18 cellular contexts compared by ENCODE assay signal in the genomic region with DNA sequence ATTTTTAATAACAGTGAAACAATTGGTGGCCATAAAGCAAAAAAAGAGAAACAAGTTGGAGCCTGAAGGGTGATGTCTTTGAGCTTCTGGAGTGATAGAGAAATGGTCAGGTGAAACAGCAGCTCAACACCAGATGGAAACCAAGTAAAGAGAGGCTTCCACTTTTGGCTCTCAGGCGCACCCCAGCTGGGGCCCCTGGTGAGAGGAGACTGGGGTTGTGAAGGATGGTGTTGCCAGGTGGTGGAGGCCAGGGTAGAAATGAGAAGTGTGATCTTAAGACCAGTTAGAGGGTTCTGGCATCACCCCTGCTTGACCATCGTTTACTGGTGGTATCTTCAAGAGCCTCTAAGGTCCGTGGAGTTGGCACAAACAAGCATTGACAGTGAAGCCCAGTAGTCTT.
A peak's percentile ranks its signal among the peaks of the same experiment; 100 is the strongest.
DNase-seq lines count a peak whose midpoint lies in the region; ATAC-seq, FAIRE-seq and TF ChIP-seq lines count a peak whose summit lies in the region.
"Had no signal": no experiment of that assay in that cellular context is flagged by ENCODE, and none has a peak within 500 bp of the region (broad histone marks: within the 10 kb centered on the region; RNA-seq: fewer than 3 reads in every experiment).

No MANE protein-coding gene starts in this region.

- H3K9me3 Mint-ChIP-seq in nephron progenitor cell: peaks cover 4% of the 10 kb centered on the region
- H3K9me3 Mint-ChIP-seq: T-cell had no signal

- TF ChIP-seq POLR2A in GM12891 (IDR thresholded peaks at IDR 0.05; ENCODE audit: low read depth, low read length): no peak

- H3K27ac ChIP-seq in WERI-Rb-1: no peak overlapping the region
- H3K27ac ChIP-seq: SK-N-MC had no signal

- TF ChIP-seq CTCF in nephron progenitor cell (IDR thresholded peaks at IDR 0.05) (no peak), WERI-Rb-1 (IDR thresholded peaks at IDR 0.05; ENCODE audit: low read depth, low read length) (no peak)

- peaks cover 5% of the 10 kb centered on the region for H3K36me3 Mint-ChIP-seq in nephron progenitor cell (ENCODE audit: low read depth)
- H3K36me3 Mint-ChIP-seq: T-cell had no signal

- peak overlapping the region; percentile 31 for H3K27ac Mint-ChIP-seq in nephron progenitor cell
- H3K27ac Mint-ChIP-seq: T-cell had no signal

- H3K27me3 Mint-ChIP-seq in nephron progenitor cell (ENCODE audit: low read depth, poor library complexity): peaks cover 20% of the 10 kb centered on the region

- H3K27me3 ChIP-seq in WERI-Rb-1 (ENCODE audit: insufficient read depth, low read depth, severe bottlenecking): no peaks in the 10 kb centered on the region

- peak; percentile 66 for FAIRE-seq in GM12891 (lab: Jason Lieb, UNC)
- FAIRE-seq: HepG2 had no signal

- peak; percentile 53 for ATAC-seq in HG02571 (IDR thresholded peaks at IDR 0.05; ENCODE audit: unreplicated experiment)
- ATAC-seq: HepG2, T-cell had no signal

- H3K4me1 Mint-ChIP-seq in nephron progenitor cell: peaks cover 48% of the 10 kb centered on the region

- no peak overlapping the region for H3K4me3 ChIP-seq in WERI-Rb-1 (ENCODE audit: low read depth, low read length)
- H3K4me3 ChIP-seq: SK-N-MC had no signal

- no peaks in the 10 kb centered on the region for H3K36me3 ChIP-seq in WERI-Rb-1

- DNase-seq in GM12891 (ENCODE audit: insufficient read length, low spot score) (no peak), NAMALWA (ENCODE audit: low spot score) (peak; percentile 63), nephron progenitor cell (no peak), epidermal melanocyte (ENCODE audit: insufficient read length, low spot score) (no peak), WERI-Rb-1 (no peak), NCI-H748 treated with DMSO at 0.1 percent for 48 hours (lab: John Stamatoyannopoulos, UW) (no peak)
- DNase-seq: C1 segment of cervical spinal cord, H7, KG1, NCI-H1048, NCI-H1436 treated with DMSO at 0.1 percent for 48 hours, NCI-H2029 treated with DMSO at 0.1 percent for 48 hours, NCI-H2171 treated with DMSO at 0.1 percent for 48 hours, NCI-H774, T-cell had no signal

- H3K4me3 Mint-ChIP-seq in nephron progenitor cell: no peak overlapping the region
- H3K4me3 Mint-ChIP-seq: T-cell had no signal

- no peaks in the 10 kb centered on the region for H3K9me3 ChIP-seq in WERI-Rb-1 (ENCODE audit: severe bottlenecking)

TF ChIP-seq in GM12891, 5 proteins besides CTCF, POLR2A, EP300 and RAD21:
- no peak for TF ChIP-seq TAF1 (IDR thresholded peaks at IDR 0.05; ENCODE audit: low read depth, low read length)
